22 cellular contexts compared by ENCODE assay signal in the genomic region with DNA sequence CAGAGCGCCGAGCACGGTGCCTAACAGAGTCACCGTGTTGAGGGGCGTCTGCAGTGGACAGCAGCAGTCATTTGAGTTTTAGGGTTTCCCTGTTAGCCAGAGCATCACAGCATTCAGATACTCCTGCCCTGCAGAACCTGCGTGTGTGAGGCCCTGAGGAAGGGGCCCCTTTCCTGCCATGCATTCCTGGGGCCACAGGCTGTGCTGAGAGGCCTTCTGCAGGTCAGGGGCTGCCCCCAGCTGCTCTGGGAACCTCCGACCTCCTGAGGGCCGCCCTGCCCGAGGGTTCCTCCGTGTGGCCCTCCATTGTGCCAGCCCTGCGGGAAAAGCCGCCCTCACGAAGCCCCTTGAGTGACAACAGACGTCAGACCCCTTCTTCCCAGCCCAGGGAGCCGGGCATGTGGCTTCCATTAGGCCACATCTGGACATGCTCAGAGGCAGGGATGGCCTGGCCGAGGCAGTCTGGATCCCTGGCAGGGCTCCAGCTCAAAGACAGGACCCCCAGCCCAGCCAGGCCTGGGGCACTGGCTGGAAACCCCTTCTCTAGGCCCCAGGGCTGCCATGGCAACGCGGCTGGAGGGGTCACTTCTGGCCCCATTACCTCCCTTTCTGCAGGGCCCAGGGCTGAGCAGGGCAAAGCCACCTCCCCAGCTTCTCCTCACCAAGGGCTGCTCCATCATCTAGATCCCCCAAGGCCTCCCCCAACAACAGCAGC. TPM values are rescaled to one million over a fixed set of nuclear protein-coding genes. Genes with fewer than 3 reads are reported as not detected.
A peak's percentile ranks its signal among the peaks of the same experiment; 100 is the strongest.
DNase-seq lines count a peak whose midpoint lies in the region; TF ChIP-seq lines count a peak whose summit lies in the region.
"Had no signal": no experiment of that assay in that cellular context is flagged by ENCODE, and none has a peak within 500 bp of the region (broad histone marks: within the 10 kb centered on the region; RNA-seq: fewer than 3 reads in every experiment).

No MANE protein-coding gene starts in this region.

- H3K27ac ChIP-seq in HUES6 (ENCODE audit: low read depth, low read length) (no peak overlapping the region), neuronal stem cell (replicated peaks; ENCODE audit: low read length) (no peak overlapping the region)
- H3K27ac ChIP-seq: psoas muscle, SJCRH30, transverse colon had no signal

- H2BK12ac ChIP-seq in neuronal stem cell (ENCODE audit: low read length): no peak overlapping the region

- peak; percentile 88 for DNase-seq in BE2C
- DNase-seq in chondrocyte (ENCODE audit: low spot score): peak; percentile 73
- no peak for DNase-seq in neuronal stem cell (ENCODE audit: low spot score)
- no peak for DNase-seq in stimulated activated CD4-positive, alpha-beta T cell treated with anti-CD3 and anti-CD28 coated beads, Interleukin-4, amount 100 ng/mL, for 4 hours
- DNase-seq in NCI-H526 (lab: John Stamatoyannopoulos, UW): no peak
- no peak for DNase-seq in NCI-H1092 (lab: John Stamatoyannopoulos, UW)
- DNase-seq in HAP-1 (ENCODE audit: low spot score in 2 of 2): no peak
- DNase-seq: activated effector memory CD4-positive, alpha-beta T cell treated with Interleukin-2 at 50 U/mL for 16 hours; amniotic stem cell; effector memory CD8-positive, alpha-beta T cell; hippocampal formation; KBM-7; natural killer cell; NCI-H1048; SJCRH30; stimulated activated naive B cell treated with anti-CD40 and anti-IgM and Interleukin-4, amounts not matched to agents 10 μg/mL and 1 μg/mL and 100 μg/mL, for 72 hours; T1000; transverse colon had no signal

- H3K9ac ChIP-seq in HUES6 (ENCODE audit: low read length) (peak overlapping the region; percentile 15), neuronal stem cell (ENCODE audit: low read depth, low read length, poor library complexity) (no peak overlapping the region)

- no peak overlapping the region for H3K27ac Mint-ChIP-seq in chondrocyte (ENCODE audit: unreplicated experiment)
- H3K27ac Mint-ChIP-seq: effector memory CD8-positive, alpha-beta T cell; natural killer cell; stimulated activated naive B cell treated with anti-CD40 and anti-IgM and Interleukin-4, amounts not matched to agents 10 μg/mL and 1 μg/mL and 100 μg/mL, for 72 hours had no signal

- H4K8ac ChIP-seq in neuronal stem cell (ENCODE audit: low read depth, low read length): no peak overlapping the region

- H3K27me3 Mint-ChIP-seq in chondrocyte (ENCODE audit: low read depth): no peaks in the 10 kb centered on the region

- no peaks in the 10 kb centered on the region for H3K36me3 ChIP-seq in BE2C
- no peaks in the 10 kb centered on the region for H3K36me3 ChIP-seq in HUES6 (ENCODE audit: control insufficient read depth, insufficient read depth, low read length)
- H3K36me3 ChIP-seq in neuronal stem cell (replicated peaks in 1 of 2; ENCODE audit: control insufficient read depth in 2 of 2, insufficient read depth in 2 of 2, low read length in 2 of 2): no peaks in the 10 kb centered on the region
- H3K36me3 ChIP-seq in HAP-1 (replicated peaks): no peaks in the 10 kb centered on the region
- H3K36me3 ChIP-seq: SJCRH30, transverse colon had no signal

- peaks cover 53% of the 10 kb centered on the region for H3K4me1 Mint-ChIP-seq in chondrocyte (ENCODE audit: low read depth)

- peak overlapping the region; percentile 78 for H2AFZ ChIP-seq in neuronal stem cell (ENCODE audit: low read length)

- no peaks in the 10 kb centered on the region for H3K9me3 ChIP-seq in BE2C
- no peaks in the 10 kb centered on the region for H3K9me3 ChIP-seq in HUES6 (ENCODE audit: control insufficient read depth, insufficient read depth, low read depth, low read length)
- H3K9me3 ChIP-seq in neuronal stem cell (replicated peaks in 1 of 2; ENCODE audit: control insufficient read depth in 2 of 2, insufficient read depth in 1 of 2, low read depth in 1 of 2, low read length in 2 of 2): no peaks in the 10 kb centered on the region
- H3K9me3 ChIP-seq in HAP-1: no peaks in the 10 kb centered on the region
- H3K9me3 ChIP-seq: psoas muscle, SJCRH30, transverse colon had no signal

- no peaks in the 10 kb centered on the region for H3K27me3 ChIP-seq in BE2C
- H3K27me3 ChIP-seq in HUES6 (ENCODE audit: control insufficient read depth, insufficient read depth, low read length): no peaks in the 10 kb centered on the region
- H3K27me3 ChIP-seq in neuronal stem cell (ENCODE audit: control insufficient read depth in 3 of 3, insufficient read depth in 3 of 3, low read depth in 1 of 3, low read length in 3 of 3): no peaks in the 10 kb centered on the region
- H3K27me3 ChIP-seq in HAP-1 (ENCODE audit: low read depth): peaks cover 5% of the 10 kb centered on the region; the same call in 1 of the 2 replicates
- H3K27me3 ChIP-seq: transverse colon had no signal

- no peak overlapping the region for H4K91ac ChIP-seq in neuronal stem cell (ENCODE audit: low read depth, low read length, poor library complexity)

- no CpG with 5 or more reads among the region's 18 CpGs for WGBS in neuronal stem cell (ENCODE audit: extremely low coverage in 2 of 2, insufficient read length in 2 of 2, insufficient replicate concordance in 1 of 2), 2 donors

- H3K4me3 ChIP-seq in BE2C (ENCODE audit: low read depth, low read length): no peak overlapping the region
- H3K4me3 ChIP-seq in HUES6 (ENCODE audit: low read depth, low read length): no peak overlapping the region
- no peak overlapping the region for H3K4me3 ChIP-seq in neuronal stem cell (ENCODE audit: low read length in 2 of 2)
- no peak overlapping the region for H3K4me3 ChIP-seq in HAP-1
- H3K4me3 ChIP-seq: psoas muscle, SJCRH30, transverse colon had no signal

- in situ Hi-C loops in HAP-1 (cut with MboI; ENCODE audit: low sequenced_read_pairs): no loop called here

- peak overlapping the region; percentile 29 for H2BK5ac ChIP-seq in neuronal stem cell (ENCODE audit: low read length)

- peak overlapping the region; percentile 15 for H3K23ac ChIP-seq in neuronal stem cell (ENCODE audit: low read depth, low read length, poor library complexity)

- H2BK15ac ChIP-seq in neuronal stem cell (ENCODE audit: low read length): no peak overlapping the region

- H3K14ac ChIP-seq in neuronal stem cell (ENCODE audit: low read length): peak overlapping the region; percentile 85

- H3K79me1 ChIP-seq in neuronal stem cell (ENCODE audit: low read depth, low read length): no peaks in the 10 kb centered on the region

- peaks cover 14% of the 10 kb centered on the region for H3K4me1 ChIP-seq in BE2C
- peaks cover 30% of the 10 kb centered on the region for H3K4me1 ChIP-seq in HUES6 (ENCODE audit: control insufficient read depth, insufficient read depth, low read length)
- peaks cover 17 to 27% of the 10 kb centered on the region in 2 donors for H3K4me1 ChIP-seq in neuronal stem cell (ENCODE audit: control insufficient read depth in 2 of 2, insufficient read depth in 1 of 2, low read depth in 1 of 2, low read length in 2 of 2)
- no peaks in the 10 kb centered on the region for H3K4me1 ChIP-seq in HAP-1
- H3K4me1 ChIP-seq: psoas muscle, SJCRH30, transverse colon had no signal

- no peaks in the 10 kb centered on the region for H3K9me3 Mint-ChIP-seq in chondrocyte (ENCODE audit: low read depth)
- H3K9me3 Mint-ChIP-seq: effector memory CD8-positive, alpha-beta T cell; natural killer cell; stimulated activated naive B cell treated with anti-CD40 and anti-IgM and Interleukin-4, amounts not matched to agents 10 μg/mL and 1 μg/mL and 100 μg/mL, for 72 hours had no signal

- peaks cover 9% of the 10 kb centered on the region for H3K36me3 Mint-ChIP-seq in chondrocyte (ENCODE audit: low read depth)
- H3K36me3 Mint-ChIP-seq: natural killer cell; stimulated activated naive B cell treated with anti-CD40 and anti-IgM and Interleukin-4, amounts not matched to agents 10 μg/mL and 1 μg/mL and 100 μg/mL, for 72 hours had no signal

- H3K4me2 ChIP-seq in neuronal stem cell (ENCODE audit: insufficient read depth, low read length, poor library complexity, severe bottlenecking): no peak overlapping the region

- H3K18ac ChIP-seq in neuronal stem cell (ENCODE audit: low read length): peak overlapping the region; percentile 78

- peak overlapping the region; percentile 15 for H3K4me3 Mint-ChIP-seq in chondrocyte (ENCODE audit: unreplicated experiment)
- H3K4me3 Mint-ChIP-seq: effector memory CD8-positive, alpha-beta T cell; natural killer cell; stimulated activated naive B cell treated with anti-CD40 and anti-IgM and Interleukin-4, amounts not matched to agents 10 μg/mL and 1 μg/mL and 100 μg/mL, for 72 hours had no signal

- no peak overlapping the region for H2BK120ac ChIP-seq in neuronal stem cell (ENCODE audit: low read depth, low read length)

- TF ChIP-seq CTCF in BE2C (IDR thresholded peaks at IDR 0.05; ENCODE audit: low read depth, low read length) (no peak), chondrocyte (IDR thresholded peaks at IDR 0.05) (no peak)

- H3K4ac ChIP-seq in neuronal stem cell (ENCODE audit: low read length): peak overlapping the region; percentile 84

- H2AK5ac ChIP-seq in neuronal stem cell (ENCODE audit: low read depth, low read length): peak overlapping the region; percentile 5

RNA-seq across cellular contexts. Expression of a gene that starts 25.3 kb away (rescaled TPM):
- not detected for polyA plus RNA-seq in BE2C (2012; ENCODE audit: insufficient read depth, insufficient read length, low read depth)
- 284 to 413 TPM (median 394 TPM) in 3 replicates for total RNA-seq in chondrocyte
- polyA plus RNA-seq in neuronal stem cell (2013, experiment 1 of 2): 12.1 TPM
- 12.3 TPM for polyA plus RNA-seq in neuronal stem cell (2013, experiment 2 of 2)
- total RNA-seq: H4, OCI-LY7, SJCRH30 had no signal

Comparison
In these comparisons a context has a peak if more than half of its experiments do, and no peak if none do; other contexts are left out.
1. DNase-seq: peak in BE2C (single experiment) and chondrocyte (single experiment); none in neuronal stem cell (single experiment), stimulated activated CD4-positive, alpha-beta T cell treated with anti-CD3 and anti-CD28 coated beads, Interleukin-4, amount 100 ng/mL, for 4 hours (0 of 2), NCI-H526 (0 of 2), NCI-H1092 (single experiment) and HAP-1 (0 of 2).